Comparison of ENCODE assay signal across 20 cellular contexts in the genomic region with DNA sequence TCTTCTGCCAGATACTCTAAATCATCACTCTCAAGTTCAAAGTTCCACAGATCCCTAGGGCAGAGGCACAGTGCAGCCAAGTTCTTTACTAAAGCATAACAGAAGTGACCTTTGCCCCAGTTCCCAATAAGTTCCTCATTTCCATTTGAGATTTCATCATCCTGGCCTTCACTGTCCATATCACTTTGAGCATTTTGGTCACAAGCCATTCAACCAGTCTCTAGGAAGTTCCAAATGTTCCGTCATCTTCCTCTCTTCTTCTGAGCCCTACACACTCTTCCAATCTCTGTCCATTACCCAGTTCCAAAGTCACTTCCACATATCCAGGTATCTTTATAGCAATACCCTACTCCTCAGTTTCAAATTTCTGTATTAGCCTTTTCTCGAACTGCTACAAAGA.
DNase-seq lines count a peak whose midpoint lies in the region; ATAC-seq and TF ChIP-seq lines count a peak whose summit lies in the region.
"Had no signal": no experiment of that assay in that cellular context is flagged by ENCODE, and none has a peak within 500 bp of the region (broad histone marks: within the 10 kb centered on the region; RNA-seq: fewer than 3 reads in every experiment).

No MANE protein-coding gene starts in this region.

- TF ChIP-seq CTCF in right atrium auricular region (IDR thresholded peaks at IDR 0.05): no peak
- no peak for TF ChIP-seq CTCF in activated B cell treated with CpG ODN at 0.5 μM for 24 hours (IDR thresholded peaks at IDR 0.05)
- no peak for TF ChIP-seq CTCF in right lobe of liver (IDR thresholded peaks at IDR 0.05)
- no peak for TF ChIP-seq CTCF in upper lobe of right lung (IDR thresholded peaks at IDR 0.05)
- no peak for TF ChIP-seq CTCF in PC-9 (conservative IDR thresholded peaks at IDR 0.05)

- no peak overlapping the region for H3K27ac ChIP-seq in right atrium auricular region
- peak overlapping the region in 2 of 3 donors; percentile 22 to 37 for H3K27ac ChIP-seq in right lobe of liver
- H3K27ac ChIP-seq in upper lobe of right lung: no peak overlapping the region
- no peak overlapping the region for H3K27ac ChIP-seq in PC-9
- H3K27ac ChIP-seq: A549, breast epithelium, esophagus squamous epithelium, vagina had no signal

- intact Hi-C loops in left ventricle myocardium superior (cut with micrococcal nuclease): no loop called here
- intact Hi-C loops in activated B cell treated with CpG ODN at 0.5 μM for 24 hours (cut with micrococcal nuclease): no loop called here
- intact Hi-C loops in right lobe of liver (cut with DNase I): no loop called here
- intact Hi-C loops in upper lobe of right lung (cut with DNase I): no loop called here
- intact Hi-C loops in PC-9 (cut with micrococcal nuclease; ENCODE audit: unreplicated experiment): no loop called here

- H3K9me2 ChIP-seq in PC-9 (ENCODE audit: insufficient read depth): no peaks in the 10 kb centered on the region

- H3K27me3 Mint-ChIP-seq in activated B cell treated with CpG ODN at 0.5 μM for 24 hours: no peaks in the 10 kb centered on the region
- H3K27me3 Mint-ChIP-seq: naive thymus-derived CD8-positive, alpha-beta T cell had no signal

- no peaks in the 10 kb centered on the region for H3K27me3 ChIP-seq in right atrium auricular region
- H3K27me3 ChIP-seq in right lobe of liver: no peaks in the 10 kb centered on the region
- no peaks in the 10 kb centered on the region for H3K27me3 ChIP-seq in upper lobe of right lung
- H3K27me3 ChIP-seq in PC-9 (ENCODE audit: insufficient read depth, low read depth): peaks cover 19% of the 10 kb centered on the region
- H3K27me3 ChIP-seq: breast epithelium, esophagus squamous epithelium, vagina had no signal

- no peak overlapping the region for H2AFZ ChIP-seq in PC-9

- no peaks in the 10 kb centered on the region for H4K20me1 ChIP-seq in PC-9 (ENCODE audit: insufficient read depth)

- H3K4me1 ChIP-seq in right atrium auricular region (no peaks in the 10 kb centered on the region), right lobe of liver (peaks cover 0 to 8% (median 0%) of the 10 kb centered on the region in 4 donors), upper lobe of right lung (no peaks in the 10 kb centered on the region), PC-9 (replicated peaks; ENCODE audit: insufficient read depth) (no peaks in the 10 kb centered on the region)
- H3K4me1 ChIP-seq: A549, breast epithelium, esophagus squamous epithelium, HAP-1, vagina had no signal

- H3K9me3 Mint-ChIP-seq in activated B cell treated with CpG ODN at 0.5 μM for 24 hours: peaks cover 5% of the 10 kb centered on the region

- DNase-seq in left ventricle myocardium superior (no peak), right atrium auricular region (ENCODE audit: low spot score) (no peak), activated B cell treated with CpG ODN at 0.5 μM for 24 hours (no peak), right lobe of liver (peak in 1 of 3 donors; percentile 68), upper lobe of right lung (no peak), PC-9 (no peak)
- DNase-seq: activated CD8-positive, alpha-beta T cell treated with anti-CD3 and anti-CD28 coated beads, Interleukin-2, amount 10 ng/mL, durations not matched to agents 7 days and 5 days; activated T-cell treated with anti-CD3 and anti-CD28 coated beads, Interleukin-2, amount 50 U/mL, for 72 hours; esophagus squamous epithelium; naive thymus-derived CD8-positive, alpha-beta T cell; NCI-H2029; NCI-H510A treated with DMSO at 0.1 percent for 48 hours; stimulated activated CD4-positive, alpha-beta T cell treated with anti-CD3 and anti-CD28 coated beads, Interleukin-1b, Interleukin-23, amount 100 ng/mL, for 48 hours had no signal

- POLR2A ChIA-PET in activated B cell treated with CpG ODN at 0.5 μM for 24 hours (lab: Charles Lee) (interaction anchor here (1.2 kb wide), 1 partner anchor 72 kb away, joined by 4 read pairs; a partner anchor contains a TSS), PC-9 (lab: Charles Lee; ENCODE audit: unreplicated experiment) (no interaction called here)

- H3K4me1 Mint-ChIP-seq in activated B cell treated with CpG ODN at 0.5 μM for 24 hours: peaks cover 80% of the 10 kb centered on the region

- H3K9me3 ChIP-seq in right atrium auricular region: peaks cover 0 to 9% of the 10 kb centered on the region in 2 donors
- peaks cover 0 to 9% (median 0%) of the 10 kb centered on the region in 4 donors for H3K9me3 ChIP-seq in right lobe of liver
- no peaks in the 10 kb centered on the region for H3K9me3 ChIP-seq in upper lobe of right lung
- no peaks in the 10 kb centered on the region for H3K9me3 ChIP-seq in PC-9 (ENCODE audit: insufficient read depth, low read depth)
- H3K9me3 ChIP-seq: A549, HAP-1, vagina had no signal

- H3K4me2 ChIP-seq in PC-9: no peak overlapping the region
- H3K4me2 ChIP-seq: A549 had no signal

- H3K36me3 ChIP-seq in right atrium auricular region (no peaks in the 10 kb centered on the region), right lobe of liver (no peaks in the 10 kb centered on the region), upper lobe of right lung (no peaks in the 10 kb centered on the region), PC-9 (ENCODE audit: low read depth) (no peaks in the 10 kb centered on the region)
- H3K36me3 ChIP-seq: breast epithelium, esophagus squamous epithelium, HAP-1, vagina had no signal

- peaks cover 3% of the 10 kb centered on the region for H3K36me3 Mint-ChIP-seq in activated B cell treated with CpG ODN at 0.5 μM for 24 hours (ENCODE audit: low read depth)

- H3K79me2 ChIP-seq in PC-9 (ENCODE audit: low read depth): no peaks in the 10 kb centered on the region

- ATAC-seq in left ventricle myocardium superior (peak; percentile 69), activated B cell treated with CpG ODN at 0.5 μM for 24 hours (ENCODE audit: low read depth) (no peak), right lobe of liver (peak; percentile 77 to 95 (median 89)), upper lobe of right lung (peak; percentile 52), GM18861 (IDR thresholded peaks at IDR 0.05; ENCODE audit: unreplicated experiment) (no peak), GM19452 (IDR thresholded peaks at IDR 0.05; ENCODE audit: unreplicated experiment) (no peak)
- ATAC-seq: A549; activated CD8-positive, alpha-beta T cell treated with anti-CD3 and anti-CD28 coated beads, Interleukin-2, amount 10 ng/mL, durations not matched to agents 7 days and 5 days; activated T-cell treated with anti-CD3 and anti-CD28 coated beads, Interleukin-2, amount 50 U/mL, for 72 hours; naive thymus-derived CD8-positive, alpha-beta T cell; Panc1 had no signal

- 58% methylated on average over 2 of the region's 2 CpGs for WGBS in right lobe of liver (ENCODE audit: insufficient coverage, low coverage, low lambda C conversion rate, missing lambda C conversion rate)

- H3K27ac Mint-ChIP-seq in activated B cell treated with CpG ODN at 0.5 μM for 24 hours: no peak overlapping the region
- H3K27ac Mint-ChIP-seq: activated CD8-positive, alpha-beta T cell treated with anti-CD3 and anti-CD28 coated beads, Interleukin-2, amount 10 ng/mL, durations not matched to agents 7 days and 5 days; activated T-cell treated with anti-CD3 and anti-CD28 coated beads, Interleukin-2, amount 50 U/mL, for 72 hours; naive thymus-derived CD8-positive, alpha-beta T cell had no signal

- BruUV-seq in PC-9 (replicated peaks; lab: Mats Ljungman, UMichigan): no TSS peak

- H3F3A ChIP-seq in PC-9 (ENCODE audit: insufficient read depth, low read depth): no peaks in the 10 kb centered on the region

- TF ChIP-seq POLR2A in right lobe of liver (IDR thresholded peaks at IDR 0.05): no peak

- CTCF ChIA-PET in activated B cell treated with CpG ODN at 0.5 μM for 24 hours (lab: Charles Lee) (no interaction called here), PC-9 (lab: Charles Lee) (no interaction called here)

- H3K4me3 Mint-ChIP-seq in activated B cell treated with CpG ODN at 0.5 μM for 24 hours: peak overlapping the region; percentile 11
- H3K4me3 Mint-ChIP-seq: activated CD8-positive, alpha-beta T cell treated with anti-CD3 and anti-CD28 coated beads, Interleukin-2, amount 10 ng/mL, durations not matched to agents 7 days and 5 days; activated T-cell treated with anti-CD3 and anti-CD28 coated beads, Interleukin-2, amount 50 U/mL, for 72 hours; naive thymus-derived CD8-positive, alpha-beta T cell had no signal

- H3K4me3 ChIP-seq in right atrium auricular region (no peak overlapping the region), right lobe of liver (no peak overlapping the region), upper lobe of right lung (no peak overlapping the region), PC-9 (no peak overlapping the region)
- H3K4me3 ChIP-seq: A549, breast epithelium, esophagus squamous epithelium, HAP-1, vagina had no signal

Comparison
In these comparisons a context has a peak if more than half of its experiments do, and no peak if none do; other contexts are left out.
1. ATAC-seq: peak in left ventricle myocardium superior (single experiment), right lobe of liver (4 of 4) and upper lobe of right lung (single experiment); none in activated B cell treated with CpG ODN at 0.5 μM for 24 hours (single experiment), GM18861 (single experiment) and GM19452 (single experiment).
2. H3K27ac ChIP-seq: peak in right lobe of liver (2 of 3); none in right atrium auricular region (0 of 2), upper lobe of right lung (single experiment) and PC-9 (single experiment).